ENCODE assay signal across 9 cellular contexts in genomic region chr6:110487968-110488381, GRCh38. TPM values are rescaled to one million over a fixed set of nuclear protein-coding genes. Genes with fewer than 3 reads are reported as not detected.
"Had no signal": no experiment of that assay in that cellular context is flagged by ENCODE, and none has a peak within 500 bp of the region (broad histone marks: within the 10 kb centered on the region; RNA-seq: fewer than 3 reads in every experiment).

No MANE protein-coding gene starts in this region.

RNA-seq across cellular contexts. Expression of gene SLC22A16, which starts 11.6 kb away (rescaled TPM):
- total RNA-seq: naive thymus-derived CD8-positive, alpha-beta T cell; natural killer cell treated with Interleukin-12 subunit alpha and Interleukin-12 subunit beta and Interleukin-15 and Interleukin-18, amount 100 ng/mL, for 72 hours; neural crest cell; osteocyte; pulmonary artery endothelial cell; right atrium auricular region; smooth muscle cell; suprapubic skin; transverse colon had no signal
